In genomic region chr11:926341-926916, GRCh38 we compare ENCODE assay signal across 8 cellular contexts. TPM values are rescaled to one million over a fixed set of nuclear protein-coding genes. Genes with fewer than 3 reads are reported as not detected.
A peak's percentile ranks its signal among the peaks of the same experiment; 100 is the strongest.
DNase-seq lines count a peak whose midpoint lies in the region; ATAC-seq and TF ChIP-seq lines count a peak whose summit lies in the region.

No MANE protein-coding gene starts in this region.

- H3K9me3 Mint-ChIP-seq in T-helper 2 cell treated with Interferon-gamma antibody and Interleukin-4, amounts not matched to agents 5 μg/mL and 100 μg/mL, for 36 hours: no peaks in the 10 kb centered on the region
- H3K9me3 Mint-ChIP-seq in type B pancreatic cell: no peaks in the 10 kb centered on the region

- H3K23ac ChIP-seq in mesenchymal stem cell (ENCODE audit: low read length in 2 of 2): peak overlapping the region in 1 of 2 experiments; percentile 10

- H3K14ac ChIP-seq in mesenchymal stem cell (ENCODE audit: low read length in 2 of 2): no peak overlapping the region

- H3K27me3 ChIP-seq in ectodermal cell (ENCODE audit: control insufficient read depth, insufficient read depth, low read length, poor library complexity, severe bottlenecking): no peaks in the 10 kb centered on the region
- H3K27me3 ChIP-seq in mesenchymal stem cell (ENCODE audit: control insufficient read depth in 1 of 2, insufficient read depth in 1 of 2, low read length in 2 of 2): no peaks in the 10 kb centered on the region

- H3K9ac ChIP-seq in mesenchymal stem cell (ENCODE audit: low read length): peak overlapping the region; percentile 92

- TF ChIP-seq CTCF in type B pancreatic cell (conservative IDR thresholded peaks at IDR 0.05): no peak

- H2AFZ ChIP-seq in mesenchymal stem cell (ENCODE audit: low read depth, low read length): no peak overlapping the region

- H4K91ac ChIP-seq in mesenchymal stem cell (ENCODE audit: low read length): peak overlapping the region; percentile 16

- H3K4me1 Mint-ChIP-seq in T-helper 2 cell treated with Interferon-gamma antibody and Interleukin-4, amounts not matched to agents 5 μg/mL and 100 μg/mL, for 36 hours (ENCODE audit: low read depth): peaks cover 26% of the 10 kb centered on the region
- H3K4me1 Mint-ChIP-seq in type B pancreatic cell (ENCODE audit: unreplicated experiment): peaks cover 21% of the 10 kb centered on the region

- H2BK15ac ChIP-seq in mesenchymal stem cell (ENCODE audit: low read depth, poor library complexity, severe bottlenecking): peak overlapping the region; percentile 80

- peak overlapping the region; percentile 45 for H4K8ac ChIP-seq in mesenchymal stem cell (ENCODE audit: low read length)

- peak overlapping the region in 1 of 2 experiments; percentile 19 for H2BK12ac ChIP-seq in mesenchymal stem cell (ENCODE audit: low read length in 2 of 2)

- peaks cover 10% of the 10 kb centered on the region for H3K79me1 ChIP-seq in mesenchymal stem cell (replicated peaks; ENCODE audit: low read length, poor library complexity, severe bottlenecking)

- no peak for ATAC-seq in HG03520 (IDR thresholded peaks at IDR 0.05; ENCODE audit: unreplicated experiment)
- ATAC-seq in GM21526 (IDR thresholded peaks at IDR 0.05; ENCODE audit: low FRiP score, unreplicated experiment): no peak

- no peaks in the 10 kb centered on the region for H3K27me3 Mint-ChIP-seq in T-helper 2 cell treated with Interferon-gamma antibody and Interleukin-4, amounts not matched to agents 5 μg/mL and 100 μg/mL, for 36 hours (ENCODE audit: low read depth)
- H3K27me3 Mint-ChIP-seq in type B pancreatic cell: no peaks in the 10 kb centered on the region

- H3K9me3 ChIP-seq in ectodermal cell (ENCODE audit: control insufficient read depth, low read length) (no peaks in the 10 kb centered on the region), mesenchymal stem cell (ENCODE audit: control insufficient read depth, low read length) (no peaks in the 10 kb centered on the region)

- H3K36me3 Mint-ChIP-seq in T-helper 2 cell treated with Interferon-gamma antibody and Interleukin-4, amounts not matched to agents 5 μg/mL and 100 μg/mL, for 36 hours (ENCODE audit: low read depth): peaks cover 10% of the 10 kb centered on the region
- H3K36me3 Mint-ChIP-seq in type B pancreatic cell: no peaks in the 10 kb centered on the region

- H3K4me1 ChIP-seq in ectodermal cell (ENCODE audit: control insufficient read depth, insufficient read depth, low read length) (peaks cover 5% of the 10 kb centered on the region), mesenchymal stem cell (ENCODE audit: control insufficient read depth, insufficient read depth, low read depth, low read length) (peaks cover 33% of the 10 kb centered on the region)

- H3K4me3 ChIP-seq in ectodermal cell (ENCODE audit: insufficient read depth, low read depth, low read length): peak overlapping the region; percentile 60
- peak overlapping the region; percentile 82 to 84 for H3K4me3 ChIP-seq in mesenchymal stem cell (ENCODE audit: insufficient read depth in 1 of 2, low read depth in 1 of 2, low read length in 2 of 2)

- peak overlapping the region; percentile 37 for H3K4me2 ChIP-seq in mesenchymal stem cell (ENCODE audit: low read length, poor library complexity, severe bottlenecking)

- no peak for DNase-seq in T-helper 2 cell treated with Interferon-gamma antibody and Interleukin-4, amounts not matched to agents 5 μg/mL and 100 μg/mL, for 36 hours (ENCODE audit: low spot score)
- DNase-seq in T-helper 2 cell (no peak), RKO (ENCODE audit: low spot score) (peak; percentile 50), mesenchymal stem cell (peak; percentile 85), type B pancreatic cell (ENCODE audit: extremely low spot score, unreplicated experiment) (no peak)

- H2AK5ac ChIP-seq in mesenchymal stem cell (ENCODE audit: low read length, severe bottlenecking): no peak overlapping the region

- H3K36me3 ChIP-seq in ectodermal cell (ENCODE audit: control insufficient read depth, insufficient read depth, low read length) (no peaks in the 10 kb centered on the region), mesenchymal stem cell (ENCODE audit: control insufficient read depth in 1 of 2, insufficient read depth in 2 of 2, low read depth in 1 of 2, low read length in 2 of 2) (peaks cover 10 to 18% of the 10 kb centered on the region in 2 experiments)

- H3K18ac ChIP-seq in mesenchymal stem cell (ENCODE audit: low read depth in 1 of 2, low read length in 2 of 2): peak overlapping the region in 1 of 2 experiments; percentile 55

- peak overlapping the region; percentile 86 for H2BK120ac ChIP-seq in mesenchymal stem cell (ENCODE audit: low read depth, low read length)

- peak overlapping the region in 1 of 2 experiments; percentile 57 for H3K4ac ChIP-seq in mesenchymal stem cell (ENCODE audit: low read depth in 1 of 2, low read length in 2 of 2)

- H3K4me3 Mint-ChIP-seq in T-helper 2 cell treated with Interferon-gamma antibody and Interleukin-4, amounts not matched to agents 5 μg/mL and 100 μg/mL, for 36 hours: peak overlapping the region; percentile 84
- peak overlapping the region; percentile 88 for H3K4me3 Mint-ChIP-seq in type B pancreatic cell

- no peak overlapping the region for H3K27ac ChIP-seq in ectodermal cell (ENCODE audit: insufficient read depth, low read depth, low read length, poor library complexity, severe bottlenecking)
- peak overlapping the region; percentile 56 for H3K27ac ChIP-seq in mesenchymal stem cell (ENCODE audit: low read length, poor library complexity, severe bottlenecking)

- 5 to 6% methylated on average over 26 of the region's 26 CpGs for WGBS in ectodermal cell, 2 experiments
- WGBS in mesenchymal stem cell: 2% methylated on average over 17 of the region's 26 CpGs

- H2BK5ac ChIP-seq in mesenchymal stem cell (ENCODE audit: low read depth, low read length, poor library complexity, severe bottlenecking): no peak overlapping the region

- peak overlapping the region; percentile 62 for H3K27ac Mint-ChIP-seq in T-helper 2 cell treated with Interferon-gamma antibody and Interleukin-4, amounts not matched to agents 5 μg/mL and 100 μg/mL, for 36 hours
- H3K27ac Mint-ChIP-seq in type B pancreatic cell: peak overlapping the region; percentile 80

RNA-seq across cellular contexts. Expression of gene AP2A2, which starts 0.8 kb away (rescaled TPM):
- 78.9 TPM for polyA plus RNA-seq in ectodermal cell (2013, experiment 1 of 4)
- polyA plus RNA-seq in ectodermal cell (2013, experiment 2 of 4): 89.4 TPM
- polyA plus RNA-seq in ectodermal cell (2013, experiment 3 of 4): 58.3 TPM
- polyA plus RNA-seq in ectodermal cell (2013, experiment 4 of 4): 65.9 TPM
- polyA plus RNA-seq in mesenchymal stem cell (2013, experiment 1 of 2): 75.8 TPM
- polyA plus RNA-seq in mesenchymal stem cell (2013, experiment 2 of 2): 83.6 TPM
- 82.6 and 109 TPM in 2 replicates for total RNA-seq in type B pancreatic cell (ENCODE audit: low replicate concordance)

RNA-seq across cellular contexts. Expression of gene CHID1, which starts 15.8 kb away (rescaled TPM):
- polyA plus RNA-seq in ectodermal cell (2013, experiment 1 of 4): 78.5 TPM
- 85.8 TPM for polyA plus RNA-seq in ectodermal cell (2013, experiment 2 of 4)
- polyA plus RNA-seq in ectodermal cell (2013, experiment 3 of 4): 61.2 TPM
- polyA plus RNA-seq in ectodermal cell (2013, experiment 4 of 4): 65.1 TPM
- 67.7 TPM for polyA plus RNA-seq in mesenchymal stem cell (2013, experiment 1 of 2)
- polyA plus RNA-seq in mesenchymal stem cell (2013, experiment 2 of 2): 65.9 TPM
- total RNA-seq in type B pancreatic cell (ENCODE audit: low replicate concordance): 98.9 and 100 TPM in 2 replicates

Comparison
In these comparisons a context has a peak if more than half of its experiments do, and no peak if none do; other contexts are left out.
1. DNase-seq: peak in RKO (single experiment) and mesenchymal stem cell (single experiment); none in T-helper 2 cell treated with Interferon-gamma antibody and Interleukin-4, amounts not matched to agents 5 μg/mL and 100 μg/mL, for 36 hours (single experiment), T-helper 2 cell (0 of 5) and type B pancreatic cell (single experiment).